3 cellular contexts compared by ENCODE assay signal in the genomic region with DNA sequence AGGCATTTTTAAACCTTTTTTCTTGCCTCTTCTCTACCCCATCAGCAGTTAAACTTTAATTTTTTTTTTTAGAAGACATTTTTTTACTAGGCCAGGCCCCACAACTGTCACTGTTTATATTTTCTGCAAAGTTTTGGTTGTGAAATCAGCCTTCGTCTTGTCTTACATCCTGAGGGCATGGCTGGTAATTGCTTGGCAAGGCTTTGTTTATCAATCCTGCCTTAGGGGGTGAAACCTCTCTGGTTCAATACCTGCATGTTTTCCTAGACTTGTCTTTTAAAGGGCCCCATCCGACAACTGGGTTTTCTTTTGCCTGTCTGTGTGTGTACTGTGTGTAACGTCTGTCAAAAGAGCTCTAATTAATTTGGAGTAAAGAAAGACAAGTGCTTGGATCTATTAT.
"Had no signal": no experiment of that assay in that cellular context is flagged by ENCODE, and none has a peak within 500 bp of the region (broad histone marks: within the 10 kb centered on the region; RNA-seq: fewer than 3 reads in every experiment).

No MANE protein-coding gene starts in this region.

- DNase-seq: H9, HCEC 1CT, KBM-7 had no signal
